ENCODE assay signal across 18 cellular contexts in the genomic region with DNA sequence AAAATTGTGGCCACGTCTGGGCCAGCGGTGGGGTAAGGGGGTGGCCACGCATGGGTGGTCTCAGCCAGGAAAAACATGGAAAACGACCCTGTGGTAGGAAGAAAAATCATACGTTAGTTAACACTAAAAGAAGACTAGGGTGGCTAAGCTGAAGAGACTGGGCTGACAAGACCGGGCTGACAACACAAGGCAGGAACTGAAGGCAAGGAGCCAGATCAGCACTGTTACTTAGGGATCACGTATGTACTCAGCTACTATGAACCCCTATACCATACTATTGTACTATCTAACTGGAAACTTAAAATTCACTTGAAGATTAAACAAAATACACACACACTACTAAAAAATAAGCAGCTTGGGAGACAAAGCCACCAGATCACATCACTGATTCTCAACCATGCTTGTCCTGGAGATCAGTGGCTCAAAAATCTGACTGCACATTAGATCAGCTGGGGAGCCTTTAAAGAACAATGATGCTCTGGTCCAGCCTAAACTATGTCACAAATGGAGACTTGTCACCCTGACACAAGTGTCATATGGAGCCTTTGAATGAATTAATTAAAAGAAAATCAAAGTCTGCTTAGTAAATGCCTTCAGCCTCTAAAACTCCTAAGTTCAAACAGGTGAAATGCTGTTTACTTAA. TPM values are rescaled to one million over a fixed set of nuclear protein-coding genes. Genes with fewer than 3 reads are reported as not detected.
DNase-seq lines count a peak whose midpoint lies in the region; ATAC-seq, FAIRE-seq and TF ChIP-seq lines count a peak whose summit lies in the region.
"Had no signal": no experiment of that assay in that cellular context is flagged by ENCODE, and none has a peak within 500 bp of the region (broad histone marks: within the 10 kb centered on the region; RNA-seq: fewer than 3 reads in every experiment).

No MANE protein-coding gene starts in this region.

- ATAC-seq in foreskin keratinocyte = peak; percentile 46
- ATAC-seq in GM18519 (IDR thresholded peaks at IDR 0.05; ENCODE audit: low FRiP score, unreplicated experiment) = no peak
- ATAC-seq in HG02763 (IDR thresholded peaks at IDR 0.05; ENCODE audit: unreplicated experiment) = no peak
- no peak for ATAC-seq in HG02588 (IDR thresholded peaks at IDR 0.05; ENCODE audit: unreplicated experiment)
- ATAC-seq: stimulated activated naive CD8-positive, alpha-beta T cell treated with anti-CD3 and anti-CD28 coated beads, Interleukin-15, amount 100 ng/mL, for 72 hours had no signal

- no peak for TF ChIP-seq CTCF in D721Med (IDR thresholded peaks at IDR 0.05; ENCODE audit: insufficient read depth, missing control alignments)
- no peak for TF ChIP-seq CTCF in LNCaP clone FGC (IDR thresholded peaks at IDR 0.05; ENCODE audit: control insufficient read depth, extremely low read depth, insufficient read depth)
- no peak for TF ChIP-seq CTCF in foreskin keratinocyte (conservative IDR thresholded peaks at IDR 0.05)
- TF ChIP-seq CTCF in progenitor cell of endocrine pancreas (IDR thresholded peaks at IDR 0.05; ENCODE audit: unreplicated experiment) = no peak

- no peaks in the 10 kb centered on the region for H3K9me3 Mint-ChIP-seq in progenitor cell of endocrine pancreas (ENCODE audit: low read depth)
- H3K9me3 Mint-ChIP-seq: stimulated activated naive CD8-positive, alpha-beta T cell treated with anti-CD3 and anti-CD28 coated beads, Interleukin-15, amount 100 ng/mL, for 72 hours; T-helper 2 cell treated with Interferon-gamma antibody and Interleukin-4, amounts not matched to agents 5 μg/mL and 100 μg/mL, for 36 hours had no signal

- no peaks in the 10 kb centered on the region for H3K27me3 ChIP-seq in foreskin keratinocyte

- no peak overlapping the region for H3K4me3 ChIP-seq in LNCaP clone FGC (ENCODE audit: low read depth, low read length)

- H3K27ac Mint-ChIP-seq in progenitor cell of endocrine pancreas = peak overlapping the region; percentile 17
- H3K27ac Mint-ChIP-seq: stimulated activated naive CD8-positive, alpha-beta T cell treated with anti-CD3 and anti-CD28 coated beads, Interleukin-15, amount 100 ng/mL, for 72 hours; T-helper 2 cell treated with Interferon-gamma antibody and Interleukin-4, amounts not matched to agents 5 μg/mL and 100 μg/mL, for 36 hours had no signal

- DNase-seq in D721Med (ENCODE audit: insufficient read length, low spot score) = no peak
- DNase-seq in LNCaP clone FGC (ENCODE audit: low read depth) = peak; percentile 64
- no peak for DNase-seq in foreskin keratinocyte
- DNase-seq in progenitor cell of endocrine pancreas (ENCODE audit: low spot score, unreplicated experiment) = no peak
- no peak for DNase-seq in activated CD4-positive, alpha-beta T cell treated with anti-CD3 and anti-CD28 coated beads for 48 hours
- DNase-seq: activated CD4-positive, alpha-beta T cell treated with anti-CD3 and anti-CD28 coated beads for 1 hour; COR-L47; effector memory CD4-positive, alpha-beta T cell; EL; islet precursor cell; NCI-H1105 treated with DMSO at 0.1 percent for 48 hours; NCI-H2107; NCI-H524; stimulated activated naive CD8-positive, alpha-beta T cell treated with anti-CD3 and anti-CD28 coated beads, Interleukin-15, amount 100 ng/mL, for 72 hours had no signal

- H3K4me1 Mint-ChIP-seq in progenitor cell of endocrine pancreas (ENCODE audit: low read depth) = peaks cover 80% of the 10 kb centered on the region

- no peak overlapping the region for H3K4me3 Mint-ChIP-seq in progenitor cell of endocrine pancreas (ENCODE audit: low read depth)
- H3K4me3 Mint-ChIP-seq: stimulated activated naive CD8-positive, alpha-beta T cell treated with anti-CD3 and anti-CD28 coated beads, Interleukin-15, amount 100 ng/mL, for 72 hours; T-helper 2 cell treated with Interferon-gamma antibody and Interleukin-4, amounts not matched to agents 5 μg/mL and 100 μg/mL, for 36 hours had no signal

- FAIRE-seq in D721Med (lab: Jason Lieb, UNC) = peak; percentile 41

- H3K36me3 Mint-ChIP-seq in progenitor cell of endocrine pancreas (ENCODE audit: insufficient read depth) = no peaks in the 10 kb centered on the region

- no peaks in the 10 kb centered on the region for H3K27me3 Mint-ChIP-seq in progenitor cell of endocrine pancreas
- H3K27me3 Mint-ChIP-seq: stimulated activated naive CD8-positive, alpha-beta T cell treated with anti-CD3 and anti-CD28 coated beads, Interleukin-15, amount 100 ng/mL, for 72 hours had no signal

- H3K4me1 ChIP-seq in foreskin keratinocyte = peaks cover 6% of the 10 kb centered on the region

- no peak overlapping the region for H3K27ac ChIP-seq in foreskin keratinocyte

RNA-seq across cellular contexts. Expression of gene RYBP, which starts 40.4 kb away (rescaled TPM):
- total RNA-seq in foreskin keratinocyte = 7.6 and 8.6 TPM in 2 replicates
- 2.8 and 3.7 TPM in 2 replicates for polyA plus RNA-seq in foreskin keratinocyte
- total RNA-seq in progenitor cell of endocrine pancreas = 30.1 TPM in 2 replicates
